ENCODE assay signal across 10 cellular contexts in genomic region chr13:52097197-52097596, GRCh38. TPM values are rescaled to one million over a fixed set of nuclear protein-coding genes. Genes with fewer than 3 reads are reported as not detected.
"Had no signal": no experiment of that assay in that cellular context is flagged by ENCODE, and none has a peak within 500 bp of the region (broad histone marks: within the 10 kb centered on the region; RNA-seq: fewer than 3 reads in every experiment).

No MANE protein-coding gene starts in this region.

- H3K4me3 Mint-ChIP-seq: IgD-negative memory B cell had no signal

- H3K27ac Mint-ChIP-seq: IgD-negative memory B cell had no signal

- H3K36me3 Mint-ChIP-seq: IgD-negative memory B cell had no signal

- DNase-seq: IMR-90, Karpas-422, KBM-7, KG1 had no signal

- ATAC-seq: K562 had no signal

- H3K27ac ChIP-seq: HL-60, KMS-11 had no signal

- H3K4me1 Mint-ChIP-seq: IgD-negative memory B cell had no signal

- H3K9ac ChIP-seq: KMS-11 had no signal

- FAIRE-seq: HTR-8/SVneo, K562 had no signal

- H3K4me3 ChIP-seq: K562 had no signal

- H3K4me2 ChIP-seq: KMS-11 had no signal

RNA-seq across cellular contexts. Expression of gene NEK5, which starts 31.7 kb away (rescaled TPM):
- total RNA-seq: HT1080, IMR-90 had no signal
- polyA plus RNA-seq: IMR-90 had no signal
